Comparison of ENCODE assay signal across 6 cellular contexts in genomic region chr1:220595179-220595578, GRCh38.
"Had no signal": no experiment of that assay in that cellular context is flagged by ENCODE, and none has a peak within 500 bp of the region (broad histone marks: within the 10 kb centered on the region; RNA-seq: fewer than 3 reads in every experiment).

No MANE protein-coding gene starts in this region.

- H3K4me3 ChIP-seq: GM23338 had no signal

- H3K9me3 Mint-ChIP-seq: GM23338, H9, IgD-negative memory B cell had no signal

- H3K4me3 Mint-ChIP-seq: GM23338, H9, IgD-negative memory B cell had no signal

- H3K4me1 Mint-ChIP-seq: GM23338, H9 had no signal

- DNase-seq: H9, HCEC 1CT, KBM-7 had no signal

- H3K36me3 Mint-ChIP-seq: IgD-negative memory B cell had no signal

- H3K27ac ChIP-seq: HL-60 had no signal

- H3K27ac Mint-ChIP-seq: GM23338 had no signal
